Comparison of ENCODE assay signal across 12 cellular contexts in genomic region chr2:64770781-64771334, GRCh38.
DNase-seq lines count a peak whose midpoint lies in the region; ATAC-seq and TF ChIP-seq lines count a peak whose summit lies in the region.
"Had no signal": no experiment of that assay in that cellular context is flagged by ENCODE, and none has a peak within 500 bp of the region (broad histone marks: within the 10 kb centered on the region; RNA-seq: fewer than 3 reads in every experiment).

No MANE protein-coding gene starts in this region.

- H3K27ac ChIP-seq in SK-N-SH (ENCODE audit: low read depth in 2 of 2, low read length in 1 of 2) (peak overlapping the region; percentile 47 to 62; a peak in 3 of 4 replicates), foreskin keratinocyte (no peak overlapping the region)
- H3K27ac ChIP-seq in CD4-positive, alpha-beta memory T cell (ENCODE audit: low read depth, low read length), result no peak overlapping the region

- peaks cover 0 to 1% (median 0%) of the 10 kb centered on the region in 8 donors for H3K9me3 Mint-ChIP-seq in CD4-positive, alpha-beta memory T cell
- H3K9me3 Mint-ChIP-seq: activated naive CD4-positive, alpha-beta T cell treated with anti-CD3 and anti-CD28 coated beads, Interleukin-2, amount 10 ng/mL, durations not matched to agents 7 days and 5 days had no signal

- peaks cover 29% of the 10 kb centered on the region for H3F3A ChIP-seq in SK-N-SH (replicated peaks; ENCODE audit: insufficient read depth)

- H3K4me3 ChIP-seq in SK-N-SH (ENCODE audit: low read depth in 2 of 2, low read length in 1 of 2), result no peak overlapping the region
- no peak overlapping the region for H3K4me3 ChIP-seq in CD4-positive, alpha-beta memory T cell (ENCODE audit: low read length in 2 of 2)
- H3K4me3 ChIP-seq: heart right ventricle had no signal

- intact Hi-C loops in CD4-positive, alpha-beta memory T cell (cut with micrococcal nuclease), result no loop called here

- H3K36me3 ChIP-seq in SK-N-SH (replicated peaks in 1 of 2; ENCODE audit: control insufficient read depth in 1 of 2, insufficient read depth in 2 of 2, low read length in 1 of 2), result no peaks in the 10 kb centered on the region
- H3K36me3 ChIP-seq in CD4-positive, alpha-beta memory T cell (ENCODE audit: insufficient read depth, low read length), result no peaks in the 10 kb centered on the region
- H3K36me3 ChIP-seq: heart right ventricle had no signal

- TF ChIP-seq CTCF in SK-N-SH (IDR thresholded peaks at IDR 0.05), result no peak
- peak; percentile 66 for TF ChIP-seq CTCF in foreskin keratinocyte (conservative IDR thresholded peaks at IDR 0.05)

- peaks cover 0 to 3% of the 10 kb centered on the region in 2 donors for H3K36me3 Mint-ChIP-seq in CD4-positive, alpha-beta memory T cell
- H3K36me3 Mint-ChIP-seq: activated naive CD4-positive, alpha-beta T cell treated with anti-CD3 and anti-CD28 coated beads, Interleukin-2, amount 10 ng/mL, durations not matched to agents 7 days and 5 days had no signal

- peak in 1 of 2 experiments; percentile 79; a peak in 1 of 4 replicates for TF ChIP-seq EP300 in SK-N-SH (IDR thresholded peaks at IDR 0.05; ENCODE audit: borderline replicate concordance in 1 of 2, low read depth in 1 of 2, low read length in 1 of 2)

- H3K27me3 ChIP-seq in SK-N-SH (ENCODE audit: insufficient read depth), result no peaks in the 10 kb centered on the region
- H3K27me3 ChIP-seq in foreskin keratinocyte, result no peaks in the 10 kb centered on the region
- no peaks in the 10 kb centered on the region for H3K27me3 ChIP-seq in CD4-positive, alpha-beta memory T cell (ENCODE audit: insufficient read depth, low read length)
- H3K27me3 ChIP-seq: heart right ventricle had no signal

- no peaks in the 10 kb centered on the region for H3K9me3 ChIP-seq in SK-N-SH
- H3K9me3 ChIP-seq in CD4-positive, alpha-beta memory T cell (ENCODE audit: control insufficient read depth in 1 of 2, low read length in 2 of 2), result no peaks in the 10 kb centered on the region

- 42% methylated on average over 5 of the region's 5 CpGs for WGBS in SK-N-SH (ENCODE audit: low lambda C conversion rate)

- peak overlapping the region; percentile 65 for H3K4me2 ChIP-seq in SK-N-SH

- peaks cover 12 to 23% (median 13%) of the 10 kb centered on the region in 4 donors for H3K4me1 Mint-ChIP-seq in CD4-positive, alpha-beta memory T cell

- peak; percentile 87 for DNase-seq in GM03348 (ENCODE audit: low spot score)
- DNase-seq in SK-N-SH, result no peak
- DNase-seq in foreskin keratinocyte, result peak; percentile 76 to 86
- DNase-seq in renal cortical epithelial cell (ENCODE audit: low read depth), result peak; percentile 59
- DNase-seq in CD4-positive, alpha-beta memory T cell, result no peak
- DNase-seq: activated naive CD4-positive, alpha-beta T cell treated with anti-CD3 and anti-CD28 coated beads, Interleukin-2, amount 10 ng/mL, durations not matched to agents 7 days and 5 days; NCI-H526 treated with DMSO at 0.1 percent for 48 hours; stimulated activated CD8-positive, alpha-beta memory T cell treated with anti-CD3 and anti-CD28 coated beads, Interleukin-4, amount 100 ng/mL, for 48 hours had no signal

- H2AFZ ChIP-seq in SK-N-SH (ENCODE audit: low read depth), result peak overlapping the region; percentile 44; the same call in 1 of the 2 replicates

- peak overlapping the region; percentile 16; the same call in 1 of the 2 replicates for H3K9ac ChIP-seq in SK-N-SH

- H3K4me3 Mint-ChIP-seq in CD4-positive, alpha-beta memory T cell, result peak overlapping the region in 1 of 8 donors; percentile 67
- H3K4me3 Mint-ChIP-seq: activated naive CD4-positive, alpha-beta T cell treated with anti-CD3 and anti-CD28 coated beads, Interleukin-2, amount 10 ng/mL, durations not matched to agents 7 days and 5 days had no signal

- H3K79me2 ChIP-seq in SK-N-SH (ENCODE audit: insufficient read depth), result no peaks in the 10 kb centered on the region

- H3K27ac Mint-ChIP-seq in CD4-positive, alpha-beta memory T cell, result peak overlapping the region in 1 of 7 donors; percentile 73
- H3K27ac Mint-ChIP-seq: activated naive CD4-positive, alpha-beta T cell treated with anti-CD3 and anti-CD28 coated beads, Interleukin-2, amount 10 ng/mL, durations not matched to agents 7 days and 5 days had no signal

- peak; percentile 3; the same call in 1 of the 2 replicates for TF ChIP-seq RAD21 in SK-N-SH (IDR thresholded peaks at IDR 0.05; ENCODE audit: low read length)

- H3K4me1 ChIP-seq in SK-N-SH (ENCODE audit: control insufficient read depth in 1 of 2, insufficient read depth in 2 of 2, low read depth in 1 of 2, low read length in 1 of 2), result peaks cover 4 to 22% of the 10 kb centered on the region in 2 experiments
- peaks cover 11% of the 10 kb centered on the region for H3K4me1 ChIP-seq in foreskin keratinocyte
- peaks cover 14% of the 10 kb centered on the region for H3K4me1 ChIP-seq in CD4-positive, alpha-beta memory T cell (ENCODE audit: insufficient read depth, low read length)

- no peaks in the 10 kb centered on the region for H3K9me2 ChIP-seq in SK-N-SH

- H3K27me3 Mint-ChIP-seq in CD4-positive, alpha-beta memory T cell, result no peaks in the 10 kb centered on the region

- H4K20me1 ChIP-seq in SK-N-SH (ENCODE audit: insufficient read depth), result no peaks in the 10 kb centered on the region

- POLR2A ChIA-PET in SK-N-SH (lab: Yijun Ruan, JAX), result no interaction called here
- POLR2A ChIA-PET in CD4-positive, alpha-beta memory T cell (lab: Charles Lee; ENCODE audit: partially characterized antibody), result interaction anchor here (5.0 kb wide), 1 partner anchor 20 kb away, joined by 71 read pairs; no protein-coding TSS in a partner anchor

- CTCF ChIA-PET in SK-N-SH (lab: Yijun Ruan, JAX), result interaction anchor here (1.5 to 1.6 kb wide), 3 partner anchors 116 to 125 kb away, joined by 3 read pairs; partner anchors contain the start of gene SERTAD2
- CTCF ChIA-PET in CD4-positive, alpha-beta memory T cell (lab: Charles Lee; ENCODE audit: partially characterized antibody), result interaction anchor here (1.1 to 4.0 kb wide), 3 partner anchors 60 to 124 kb away, joined by 3 to 23 read pairs (median 5); partner anchors contain the start of gene SERTAD2

- ATAC-seq in foreskin keratinocyte (peak; percentile 74), HG03342 (IDR thresholded peaks at IDR 0.05; ENCODE audit: unreplicated experiment) (no peak), HG03097 (IDR thresholded peaks at IDR 0.05; ENCODE audit: low FRiP score, unreplicated experiment) (no peak), GM21515 (IDR thresholded peaks at IDR 0.05; ENCODE audit: unreplicated experiment) (no peak)

TF ChIP-seq in SK-N-SH, 30 proteins besides CTCF, POLR2A, EP300 and RAD21 (continues in another document):
- peak; percentile 85 for TF ChIP-seq PBX3 (IDR thresholded peaks at IDR 0.05)
- peak; percentile 93 for TF ChIP-seq NFIC (IDR thresholded peaks at IDR 0.05; ENCODE audit: borderline replicate concordance)
- TF ChIP-seq, protein P1, sequence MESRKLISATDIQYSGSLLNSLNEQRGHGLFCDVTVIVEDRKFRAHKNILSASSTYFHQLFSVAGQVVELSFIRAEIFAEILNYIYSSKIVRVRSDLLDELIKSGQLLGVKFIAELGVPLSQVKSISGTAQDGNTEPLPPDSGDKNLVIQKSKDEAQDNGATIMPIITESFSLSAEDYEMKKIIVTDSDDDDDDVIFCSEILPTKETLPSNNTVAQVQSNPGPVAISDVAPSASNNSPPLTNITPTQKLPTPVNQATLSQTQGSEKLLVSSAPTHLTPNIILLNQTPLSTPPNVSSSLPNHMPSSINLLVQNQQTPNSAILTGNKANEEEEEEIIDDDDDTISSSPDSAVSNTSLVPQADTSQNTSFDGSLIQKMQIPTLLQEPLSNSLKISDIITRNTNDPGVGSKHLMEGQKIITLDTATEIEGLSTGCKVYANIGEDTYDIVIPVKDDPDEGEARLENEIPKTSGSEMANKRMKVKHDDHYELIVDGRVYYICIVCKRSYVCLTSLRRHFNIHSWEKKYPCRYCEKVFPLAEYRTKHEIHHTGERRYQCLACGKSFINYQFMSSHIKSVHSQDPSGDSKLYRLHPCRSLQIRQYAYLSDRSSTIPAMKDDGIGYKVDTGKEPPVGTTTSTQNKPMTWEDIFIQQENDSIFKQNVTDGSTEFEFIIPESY (IDR thresholded peaks at IDR 0.05; ENCODE audit: borderline replicate concordance, low read depth), result peak; percentile 46; the same call in 1 of the 2 replicates
- TF ChIP-seq GABPA (IDR thresholded peaks at IDR 0.05; ENCODE audit: low read depth), result no peak
- TF ChIP-seq CHD2 (IDR thresholded peaks at IDR 0.05; ENCODE audit: low read length, partially characterized antibody), result no peak
- 0 out of 2 replicates have a peak, but pooled peaks have one; percentile 18 for TF ChIP-seq YY1 (IDR thresholded peaks at IDR 0.05; ENCODE audit: low read depth)
- no peak for TF ChIP-seq SMC3 (IDR thresholded peaks at IDR 0.05; ENCODE audit: low read depth, low read length)
- no peak for TF ChIP-seq TEAD4 (IDR thresholded peaks at IDR 0.05; ENCODE audit: borderline replicate concordance, insufficient read depth)
- TF ChIP-seq RXRA (IDR thresholded peaks at IDR 0.05; ENCODE audit: borderline replicate concordance, low read depth), result peak; percentile 32; the same call in 1 of the 2 replicates
- peak; percentile 64; the same call in 1 of the 2 replicates for TF ChIP-seq POLR2AphosphoS5 (IDR thresholded peaks at IDR 0.05; ENCODE audit: low read depth, low read length)
- TF ChIP-seq, protein P2, sequence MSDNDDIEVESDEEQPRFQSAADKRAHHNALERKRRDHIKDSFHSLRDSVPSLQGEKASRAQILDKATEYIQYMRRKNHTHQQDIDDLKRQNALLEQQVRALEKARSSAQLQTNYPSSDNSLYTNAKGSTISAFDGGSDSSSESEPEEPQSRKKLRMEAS (IDR thresholded peaks at IDR 0.05; ENCODE audit: low read depth), result peak; percentile 65; the same call in 1 of the 2 replicates
- peak; percentile 48 for TF ChIP-seq JUND (IDR thresholded peaks at IDR 0.05)
- TF ChIP-seq MEF2A (IDR thresholded peaks at IDR 0.05; ENCODE audit: borderline replicate concordance, low read depth), result no peak
- no peak for TF ChIP-seq RCOR1 (IDR thresholded peaks at IDR 0.05; ENCODE audit: low read length)
- 0 out of 2 replicates have a peak, but pooled peaks have one; percentile 47 for TF ChIP-seq FOSL2 (IDR thresholded peaks at IDR 0.05; ENCODE audit: borderline replicate concordance, low read depth)
- peak; percentile 90 for TF ChIP-seq TCF12 (IDR thresholded peaks at IDR 0.05)
- TF ChIP-seq SIN3A (IDR thresholded peaks at IDR 0.05; ENCODE audit: borderline replicate concordance, low read depth, low read length), result peak; percentile 38; the same call in 1 of the 2 replicates

Comparison
In these comparisons a context has a peak if more than half of its experiments do, and no peak if none do; other contexts are left out.
1. DNase-seq: peak in GM03348 (single experiment), foreskin keratinocyte (2 of 2) and renal cortical epithelial cell (single experiment); none in SK-N-SH (single experiment) and CD4-positive, alpha-beta memory T cell (0 of 5).
2. H3K27ac ChIP-seq: peak in SK-N-SH (2 of 2); none in foreskin keratinocyte (single experiment) and CD4-positive, alpha-beta memory T cell (single experiment).